Comparison of ENCODE assay signal across 22 cellular contexts in genomic region chr22:40553014-40553579, GRCh38.
A peak's percentile ranks its signal among the peaks of the same experiment; 100 is the strongest.
DNase-seq lines count a peak whose midpoint lies in the region; ATAC-seq, FAIRE-seq and TF ChIP-seq lines count a peak whose summit lies in the region.
"Had no signal": no experiment of that assay in that cellular context is flagged by ENCODE, and none has a peak within 500 bp of the region (broad histone marks: within the 10 kb centered on the region; RNA-seq: fewer than 3 reads in every experiment).

No MANE protein-coding gene starts in this region.

- peaks cover 8% of the 10 kb centered on the region for H3K4me1 Mint-ChIP-seq in activated naive CD8-positive, alpha-beta T cell treated with anti-CD3 and anti-CD28 coated beads, Interleukin-2, amount 10 ng/mL, durations not matched to agents 7 days and 5 days
- peaks cover 13% of the 10 kb centered on the region for H3K4me1 Mint-ChIP-seq in activated naive CD8-positive, alpha-beta T cell treated with anti-CD3 and anti-CD28 coated beads for 36 hours

- H3K27ac ChIP-seq in HUES64 (ENCODE audit: low read depth, low read length) (peak overlapping the region; percentile 54; the same call in 1 of the 2 replicates), K562 (ENCODE audit: extremely low read depth, low read depth, low read length) (no peak overlapping the region), substantia nigra (ENCODE audit: low read depth, low read length, poor library complexity, severe bottlenecking) (peak overlapping the region; percentile 38)

- no peak for TF ChIP-seq RAD21 in K562 (CRISPR knock-in tag; conservative IDR thresholded peaks at IDR 0.05 in 1 of 2, IDR thresholded peaks at IDR 0.05 in 1 of 2)

- H3K9ac ChIP-seq in HUES64 (ENCODE audit: low read depth, low read length): no peak overlapping the region
- no peak overlapping the region for H3K9ac ChIP-seq in K562 (ENCODE audit: insufficient read depth in 1 of 2, low read depth in 2 of 2, low read length in 2 of 2)

- TF ChIP-seq POLR2A in K562 (conservative IDR thresholded peaks at IDR 0.05): no peak

- H3K27me3 ChIP-seq in HUES64 (ENCODE audit: insufficient read depth, low read length): no peaks in the 10 kb centered on the region
- no peaks in the 10 kb centered on the region for H3K27me3 ChIP-seq in K562 (ENCODE audit: control insufficient read depth in 2 of 2, insufficient read depth in 2 of 2, low read length in 2 of 2)
- H3K27me3 ChIP-seq: BE2C had no signal

- no peak overlapping the region for H3K4me3 Mint-ChIP-seq in activated naive CD8-positive, alpha-beta T cell treated with anti-CD3 and anti-CD28 coated beads, Interleukin-2, amount 10 ng/mL, durations not matched to agents 7 days and 5 days
- H3K4me3 Mint-ChIP-seq in activated naive CD8-positive, alpha-beta T cell treated with anti-CD3 and anti-CD28 coated beads for 36 hours: no peak overlapping the region
- H3K4me3 Mint-ChIP-seq: CD4-positive, alpha-beta memory T cell had no signal

- no peak overlapping the region for H3K4me2 ChIP-seq in K562 (ENCODE audit: insufficient read depth, low read length)

- H3K9me1 ChIP-seq in K562 (ENCODE audit: control insufficient read depth, insufficient read depth, low read length): no peaks in the 10 kb centered on the region

- H3K4me1 ChIP-seq in HUES64 (ENCODE audit: insufficient read depth, low read length): peaks cover 10% of the 10 kb centered on the region
- peaks cover 3 to 14% of the 10 kb centered on the region in 2 experiments; a peak in 4 of 5 replicates for H3K4me1 ChIP-seq in K562 (replicated peaks in 1 of 2; ENCODE audit: control insufficient read depth in 2 of 2, insufficient read depth in 2 of 2, low read length in 2 of 2)

- intact Hi-C loops in K562 (cut with micrococcal nuclease): loop anchor here (2.0 to 5.0 kb wide), 2 partner anchors 28 to 116 kb away; no protein-coding TSS in a partner anchor

- peak overlapping the region; percentile 37 for H3K27ac Mint-ChIP-seq in activated naive CD8-positive, alpha-beta T cell treated with anti-CD3 and anti-CD28 coated beads, Interleukin-2, amount 10 ng/mL, durations not matched to agents 7 days and 5 days
- no peak overlapping the region for H3K27ac Mint-ChIP-seq in activated naive CD8-positive, alpha-beta T cell treated with anti-CD3 and anti-CD28 coated beads for 36 hours

- H3K9me3 Mint-ChIP-seq in activated naive CD8-positive, alpha-beta T cell treated with anti-CD3 and anti-CD28 coated beads, Interleukin-2, amount 10 ng/mL, durations not matched to agents 7 days and 5 days: peaks cover 18% of the 10 kb centered on the region
- H3K9me3 Mint-ChIP-seq in activated naive CD8-positive, alpha-beta T cell treated with anti-CD3 and anti-CD28 coated beads for 36 hours: peaks cover 14% of the 10 kb centered on the region

- peaks cover 3% of the 10 kb centered on the region; the same call in 1 of the 3 replicates for H3K79me2 ChIP-seq in K562 (ENCODE audit: control insufficient read depth, insufficient read depth, low read length)

- WGBS in HUES64: 85% methylated on average over 7 of the region's 7 CpGs
- 82% methylated on average over 7 of the region's 7 CpGs for WGBS in K562 (ENCODE audit: insufficient coverage, low coverage, missing lambda C conversion rate)

- CTCF ChIA-PET in K562 (lab: Yijun Ruan, JAX; ENCODE audit: low intra/inter-chr PET ratio): no interaction called here

- no peaks in the 10 kb centered on the region for H3K27me3 Mint-ChIP-seq in activated naive CD8-positive, alpha-beta T cell treated with anti-CD3 and anti-CD28 coated beads, Interleukin-2, amount 10 ng/mL, durations not matched to agents 7 days and 5 days
- H3K27me3 Mint-ChIP-seq in activated naive CD8-positive, alpha-beta T cell treated with anti-CD3 and anti-CD28 coated beads for 36 hours: no peaks in the 10 kb centered on the region
- H3K27me3 Mint-ChIP-seq: CD4-positive, alpha-beta memory T cell had no signal

- H4K20me1 ChIP-seq in K562 (replicated peaks; ENCODE audit: control insufficient read depth, insufficient read depth, low read length): no peaks in the 10 kb centered on the region

- FAIRE-seq in K562 (lab: Jason Lieb, UNC): no peak
- FAIRE-seq: GM12892, GM18507, H54 had no signal

- no peak for TF ChIP-seq EP300 in K562 (IDR thresholded peaks at IDR 0.05; ENCODE audit: low read length)

- H3K9me3 ChIP-seq in HUES64 (ENCODE audit: insufficient read depth, low read depth, low read length) (no peaks in the 10 kb centered on the region), K562 (replicated peaks; ENCODE audit: control insufficient read depth, insufficient read depth, low read depth, low read length) (no peaks in the 10 kb centered on the region)
- H3K9me3 ChIP-seq: BE2C had no signal

- POLR2A ChIA-PET in activated naive CD8-positive, alpha-beta T cell treated with anti-CD3 and anti-CD28 coated beads, Interleukin-2, amount 10 ng/mL, durations not matched to agents 7 days and 5 days (lab: Charles Lee): no interaction called here
- POLR2A ChIA-PET in K562 (lab: Yijun Ruan, JAX): no interaction called here

- H2AFZ ChIP-seq in K562 (ENCODE audit: low read depth, low read length): no peak overlapping the region

- in situ Hi-C loops in K562 (cut with MboI): loop anchor here (10.0 kb wide), 2 partner anchors 92 to 342 kb away; no protein-coding TSS in a partner anchor

- H3K4me3 ChIP-seq in HUES64 (ENCODE audit: low read length) (no peak overlapping the region), K562 (no peak overlapping the region)

- ATAC-seq in activated naive CD8-positive, alpha-beta T cell treated with anti-CD3 and anti-CD28 coated beads, Interleukin-2, amount 10 ng/mL, durations not matched to agents 7 days and 5 days (ENCODE audit: low read depth): no peak
- ATAC-seq in K562: no peak
- ATAC-seq in HG02840 (IDR thresholded peaks at IDR 0.05; ENCODE audit: low FRiP score, unreplicated experiment): no peak

- H3K36me3 Mint-ChIP-seq in activated naive CD8-positive, alpha-beta T cell treated with anti-CD3 and anti-CD28 coated beads, Interleukin-2, amount 10 ng/mL, durations not matched to agents 7 days and 5 days: peaks cover 34% of the 10 kb centered on the region
- H3K36me3 Mint-ChIP-seq in activated naive CD8-positive, alpha-beta T cell treated with anti-CD3 and anti-CD28 coated beads for 36 hours: peaks cover 29% of the 10 kb centered on the region

- H3K36me3 ChIP-seq in HUES64 (ENCODE audit: insufficient read depth, low read length) (peaks cover 10% of the 10 kb centered on the region; the same call in 1 of the 2 replicates), K562 (ENCODE audit: control insufficient read depth, insufficient read depth, low read length) (peaks cover 3% of the 10 kb centered on the region)
- H3K36me3 ChIP-seq: BE2C had no signal

- BruUV-seq in K562 (replicated peaks; lab: Mats Ljungman, UMichigan): no TSS peak

- no peak for DNase-seq in activated naive CD8-positive, alpha-beta T cell treated with anti-CD3 and anti-CD28 coated beads, Interleukin-2, amount 10 ng/mL, durations not matched to agents 7 days and 5 days
- no peak for DNase-seq in activated naive CD8-positive, alpha-beta T cell treated with anti-CD3 and anti-CD28 coated beads for 36 hours
- DNase-seq in K562 (ENCODE audit: extremely low read depth in 1 of 4, low spot score in 3 of 4) (no peak), substantia nigra (lab: John Stamatoyannopoulos, UW) (no peak), glomerular visceral epithelial cell (ENCODE audit: extremely low spot score) (no peak), NK-92 (lab: John Stamatoyannopoulos, UW; ENCODE audit: unreplicated experiment) (no peak)
- DNase-seq: 8988T; BE2C; Calu3; CD4-positive, alpha-beta memory T cell; DMS53; KG1; NCI-H1694 treated with DMSO at 0.1 percent for 48 hours; NCI-H510A; NCI-H774; RPMI8226; SIG-M5 had no signal

- TF ChIP-seq CTCF in K562 (IDR thresholded peaks at IDR 0.05 in 2 of 3, conservative IDR thresholded peaks at IDR 0.05 in 1 of 3; ENCODE audit: insufficient read depth in 2 of 3, low read depth in 1 of 3, low read length in 3 of 3): no peak

TF ChIP-seq in K562, 482 proteins besides CTCF, POLR2A, EP300 and RAD21:
- TF ChIP-seq THRA (IDR thresholded peaks at IDR 0.05) (no peak), CEBPG (CRISPR knock-in tag; IDR thresholded peaks at IDR 0.05) (peak; percentile 35; the same call in 1 of the 2 replicates), CEBPG (tag; conservative IDR thresholded peaks at IDR 0.05 in 1 of 2, IDR thresholded peaks at IDR 0.05 in 1 of 2) (peak; percentile 60 to 68; a peak in 3 of 4 replicates), ESRRB (CRISPR knock-in tag; IDR thresholded peaks at IDR 0.05; ENCODE audit: borderline replicate concordance) (no peak), ATF3 (IDR thresholded peaks at IDR 0.05) (peak; percentile 84), ATF3 (CRISPR knock-in tag; conservative IDR thresholded peaks at IDR 0.05) (no peak), EWSR1 (IDR thresholded peaks at IDR 0.05; ENCODE audit: borderline replicate concordance, low read depth, partially characterized antibody) (no peak)
